Comparison of ENCODE assay signal across 20 cellular contexts in the genomic region with DNA sequence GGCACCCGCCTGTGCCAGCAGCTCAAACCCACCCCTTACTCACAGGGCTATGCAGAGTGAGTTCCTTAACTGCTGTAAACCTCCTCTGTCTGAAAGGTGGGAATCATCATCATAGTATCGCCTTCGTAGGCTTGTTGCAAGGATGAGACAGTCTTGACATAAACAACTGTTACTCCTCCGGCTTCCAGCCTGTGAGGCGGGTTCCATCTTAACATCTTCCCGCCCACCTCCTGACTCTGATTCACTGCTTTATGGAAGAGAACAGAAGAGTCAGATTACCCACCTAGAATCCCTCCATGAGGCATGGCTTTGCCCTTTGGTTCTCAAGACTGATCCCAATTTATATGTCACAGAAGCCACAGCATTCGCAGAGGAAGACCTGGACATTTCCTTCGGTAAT. TPM values are rescaled to one million over a fixed set of nuclear protein-coding genes. Genes with fewer than 3 reads are reported as not detected.
DNase-seq lines count a peak whose midpoint lies in the region; ATAC-seq and TF ChIP-seq lines count a peak whose summit lies in the region.
"Had no signal": no experiment of that assay in that cellular context is flagged by ENCODE, and none has a peak within 500 bp of the region (broad histone marks: within the 10 kb centered on the region; RNA-seq: fewer than 3 reads in every experiment).

No MANE protein-coding gene starts in this region.

- no TSS peak for BruUV-seq in OCI-LY7 (replicated peaks; lab: Mats Ljungman, UMichigan)

- H4K20me1 ChIP-seq in GM23248 (ENCODE audit: insufficient read depth) (no peaks in the 10 kb centered on the region), neural progenitor cell (ENCODE audit: low read depth) (no peaks in the 10 kb centered on the region), OCI-LY7 (ENCODE audit: insufficient read depth, low read length) (no peaks in the 10 kb centered on the region)

- H2AFZ ChIP-seq in GM23248 (no peak overlapping the region), neural progenitor cell (replicated peaks) (no peak overlapping the region), OCI-LY7 (ENCODE audit: low read length) (no peak overlapping the region)

- in situ Hi-C loops in GM23248 (cut with MboI) = no loop called here

- 93 to 95% methylated on average over 8 of the region's 8 CpGs for WGBS in GM23248 (ENCODE audit: low coverage in 1 of 2, low lambda C conversion rate in 2 of 2, missing lambda C conversion rate in 2 of 2), 2 experiments

- H3K9me3 ChIP-seq in GM23248 (ENCODE audit: low read depth) = no peaks in the 10 kb centered on the region
- H3K9me3 ChIP-seq in neural progenitor cell (ENCODE audit: low read depth) = no peaks in the 10 kb centered on the region
- H3K9me3 ChIP-seq in OCI-LY7 (ENCODE audit: low read length) = no peaks in the 10 kb centered on the region
- peaks cover 0 to 5% of the 10 kb centered on the region in 2 donors for H3K9me3 ChIP-seq in left lung
- H3K9me3 ChIP-seq: Peyer's patch, SK-N-SH had no signal

- peaks cover 7% of the 10 kb centered on the region for H3K9me3 Mint-ChIP-seq in neural progenitor cell

- peaks cover 7% of the 10 kb centered on the region for H3K36me3 Mint-ChIP-seq in neural progenitor cell

- H3K27me3 Mint-ChIP-seq in neural progenitor cell (ENCODE audit: insufficient read depth, low read depth) = peaks cover 2% of the 10 kb centered on the region

- H3K4me3 ChIP-seq in GM23248 = no peak overlapping the region
- no peak overlapping the region for H3K4me3 ChIP-seq in fibroblast of villous mesenchyme (ENCODE audit: low read depth, low read length)
- H3K4me3 ChIP-seq in neural progenitor cell = no peak overlapping the region
- H3K4me3 ChIP-seq in OCI-LY7 (ENCODE audit: low read depth, low read length, poor library complexity, severe bottlenecking) = no peak overlapping the region
- H3K4me3 ChIP-seq in left lung = no peak overlapping the region
- H3K4me3 ChIP-seq: Peyer's patch had no signal

- POLR2A ChIA-PET in RWPE1 (lab: Yijun Ruan, JAX; ENCODE audit: low non-redundant PET) (no interaction called here), OCI-LY7 (lab: Charles Lee) (no interaction called here)

- peak overlapping the region; percentile 12 for H3K27ac Mint-ChIP-seq in neural progenitor cell

- no peak overlapping the region for H3K9ac ChIP-seq in GM23248
- H3K9ac ChIP-seq in neural progenitor cell = no peak overlapping the region
- H3K9ac ChIP-seq: SK-N-SH had no signal

- H3K4me1 ChIP-seq in GM23248 (ENCODE audit: insufficient read depth) (peaks cover 14% of the 10 kb centered on the region), neural progenitor cell (no peaks in the 10 kb centered on the region), OCI-LY7 (ENCODE audit: insufficient read depth, low read length, poor library complexity, severe bottlenecking) (no peaks in the 10 kb centered on the region), left lung (no peaks in the 10 kb centered on the region)
- H3K4me1 ChIP-seq: Peyer's patch had no signal

- H3K4me2 ChIP-seq in GM23248 (ENCODE audit: unreplicated experiment) (no peak overlapping the region), neural progenitor cell (no peak overlapping the region), OCI-LY7 (ENCODE audit: low read length) (no peak overlapping the region)
- H3K4me2 ChIP-seq: SK-N-SH had no signal

- H3K27me3 ChIP-seq in GM23248 (replicated peaks; ENCODE audit: insufficient read depth) (no peaks in the 10 kb centered on the region), neural progenitor cell (no peaks in the 10 kb centered on the region), left lung (no peaks in the 10 kb centered on the region)
- H3K27me3 ChIP-seq: Peyer's patch had no signal

- DNase-seq in GM23248 (peak; percentile 36), RWPE1 (ENCODE audit: low spot score) (no peak), fibroblast of villous mesenchyme (ENCODE audit: low read depth) (peak; percentile 37), neural progenitor cell (ENCODE audit: low spot score) (no peak), OCI-LY7 (ENCODE audit: low spot score) (no peak), left lung (no peak), OCI-M2 (lab: John Stamatoyannopoulos, UW; ENCODE audit: unreplicated experiment) (no peak)
- no peak for DNase-seq in stimulated activated CD4-positive, alpha-beta T cell treated with anti-CD3 and anti-CD28 coated beads, Interleukin-2, amount 100 ng/mL, for 48 hours
- DNase-seq: 8988T, ACHN, Calu3, DMS79 treated with DMSO at 0.1 percent for 48 hours, Karpas-422, NCI-H1105, NCI-H1436 treated with DMSO at 0.1 percent for 48 hours, NCI-H187 treated with DMSO at 0.1 percent for 48 hours, NCI-H69, Peyer's patch, SIG-M5, SK-N-SH had no signal

- H3K4me1 Mint-ChIP-seq in neural progenitor cell = peaks cover 6% of the 10 kb centered on the region

- ATAC-seq in left lung = no peak

- no peaks in the 10 kb centered on the region for H3K36me3 ChIP-seq in GM23248 (ENCODE audit: low read depth)
- no peaks in the 10 kb centered on the region for H3K36me3 ChIP-seq in neural progenitor cell
- no peaks in the 10 kb centered on the region for H3K36me3 ChIP-seq in OCI-LY7 (ENCODE audit: insufficient read depth, low read length)
- no peaks in the 10 kb centered on the region for H3K36me3 ChIP-seq in left lung
- H3K36me3 ChIP-seq: Peyer's patch had no signal

- H3K27ac ChIP-seq in GM23248 = no peak overlapping the region
- H3K27ac ChIP-seq in RWPE1 = peak overlapping the region; percentile 87
- H3K27ac ChIP-seq in neural progenitor cell = no peak overlapping the region
- no peak overlapping the region for H3K27ac ChIP-seq in OCI-LY7 (ENCODE audit: low read depth, low read length, poor library complexity, severe bottlenecking)
- H3K27ac ChIP-seq in left lung = no peak overlapping the region
- H3K27ac ChIP-seq: Peyer's patch had no signal

- H3K9me2 ChIP-seq in GM23248 (ENCODE audit: insufficient read depth) (no peaks in the 10 kb centered on the region), OCI-LY7 (ENCODE audit: insufficient read depth, low read length) (no peaks in the 10 kb centered on the region)
- H3K9me2 ChIP-seq: SK-N-SH had no signal

- CTCF ChIA-PET in RWPE1 (lab: Yijun Ruan, JAX) = no interaction called here
- CTCF ChIA-PET in OCI-LY7 (lab: Charles Lee; ENCODE audit: unreplicated experiment) = no interaction called here

- H3K4me3 Mint-ChIP-seq in neural progenitor cell = no peak overlapping the region

- 0 out of 2 replicates have a peak, but pooled peaks cover 7% of the 10 kb centered on the region for H3F3A ChIP-seq in GM23248 (ENCODE audit: insufficient read depth)
- H3F3A ChIP-seq in neural progenitor cell (ENCODE audit: low read depth) = no peaks in the 10 kb centered on the region

- TF ChIP-seq CTCF in RWPE1 (conservative IDR thresholded peaks at IDR 0.05; ENCODE audit: low read depth) (no peak), fibroblast of villous mesenchyme (IDR thresholded peaks at IDR 0.05; ENCODE audit: insufficient read depth, low read depth, low read length) (no peak), neural progenitor cell (IDR thresholded peaks at IDR 0.05) (no peak), OCI-LY7 (conservative IDR thresholded peaks at IDR 0.05; ENCODE audit: low read length) (no peak), left lung (IDR thresholded peaks at IDR 0.05) (no peak)

- intact Hi-C loops in OCI-LY7 (cut with micrococcal nuclease; ENCODE audit: unreplicated experiment) = no loop called here
- intact Hi-C loops in left lung (cut with DNase I) = no loop called here

- H3K79me2 ChIP-seq in GM23248 (ENCODE audit: insufficient read depth) (no peaks in the 10 kb centered on the region), neural progenitor cell (ENCODE audit: low read depth) (no peaks in the 10 kb centered on the region), OCI-LY7 (ENCODE audit: insufficient read depth, low read depth, low read length) (no peaks in the 10 kb centered on the region)

RNA-seq across cellular contexts. Expression of a gene that starts 21.9 kb away (rescaled TPM):
- total RNA-seq in GM23248 (2014; rRNA removed; shearing (Covaris generic)) = 56.1 and 226 TPM in 2 replicates
- 38.6 and 39.3 TPM in 2 replicates for polyA plus RNA-seq in GM23248 (2016; fragmentation: Nextera tagmentation; extraction: Ambion mirVana)
- total RNA-seq in fibroblast of villous mesenchyme (71.7 and 637 TPM in 2 replicates), neural progenitor cell (ENCODE audit: low replicate concordance) (204 and 1,069 TPM in 2 replicates), OCI-LY7 (2022) (71.8 and 77.6 TPM in 2 replicates), left lung (10 to 100 TPM; 56.2 to 57.3 TPM)
- 154 and 264 TPM in 2 replicates for total RNA-seq in OCI-LY7 (2014; rRNA removed; shearing (Covaris generic))

Comparison
In these comparisons a context has a peak if more than half of its experiments do, and no peak if none do; other contexts are left out.
1. DNase-seq: peak in GM23248 (single experiment) and fibroblast of villous mesenchyme (single experiment); none in RWPE1 (single experiment), neural progenitor cell (single experiment), OCI-LY7 (single experiment), stimulated activated CD4-positive, alpha-beta T cell treated with anti-CD3 and anti-CD28 coated beads, Interleukin-2, amount 100 ng/mL, for 48 hours (0 of 2), left lung (0 of 2) and OCI-M2 (single experiment).